In genomic region chr20:48706710-48707339, GRCh38 we compare ENCODE assay signal across 11 cellular contexts.
DNase-seq lines count a peak whose midpoint lies in the region; ATAC-seq and TF ChIP-seq lines count a peak whose summit lies in the region.
"Had no signal": no experiment of that assay in that cellular context is flagged by ENCODE, and none has a peak within 500 bp of the region (broad histone marks: within the 10 kb centered on the region; RNA-seq: fewer than 3 reads in every experiment).

No MANE protein-coding gene starts in this region.

- no peak overlapping the region for H3K27ac ChIP-seq in CD4-positive, alpha-beta T cell (ENCODE audit: low read depth, low read length)
- no peak overlapping the region for H3K27ac ChIP-seq in OCI-LY7 (ENCODE audit: low read depth, low read length, poor library complexity, severe bottlenecking)
- H3K27ac ChIP-seq in endodermal cell (ENCODE audit: low read depth, low read length): no peak overlapping the region
- H3K27ac ChIP-seq in parathyroid adenoma: peak overlapping the region; percentile 64

- H3K4me2 ChIP-seq in OCI-LY7 (ENCODE audit: low read length): no peak overlapping the region
- H3K4me2 ChIP-seq in parathyroid adenoma (ENCODE audit: low read length): no peak overlapping the region

- DNase-seq in CD4-positive, alpha-beta T cell: peak in 1 of 10 experiments; percentile 12
- no peak for DNase-seq in OCI-LY7 (ENCODE audit: low spot score)
- DNase-seq in endodermal cell: no peak
- no peak for DNase-seq in germinal center (ENCODE audit: low spot score)
- DNase-seq in NK-92 treated with Interleukin-12 subunit alpha and Interleukin-12 subunit beta, amount 100 ng/mL, for 24 hours (lab: John Stamatoyannopoulos, UW): no peak
- no peak for DNase-seq in Calu3
- DNase-seq: C1 segment of cervical spinal cord, NCI-H1105 treated with DMSO at 0.1 percent for 48 hours, NCI-H774 had no signal

- no peaks in the 10 kb centered on the region for H3K4me1 ChIP-seq in OCI-LY7 (ENCODE audit: insufficient read depth, low read length, poor library complexity, severe bottlenecking)
- H3K4me1 ChIP-seq in endodermal cell (ENCODE audit: control insufficient read depth, insufficient read depth, low read length): peaks cover 10% of the 10 kb centered on the region
- H3K4me1 ChIP-seq in parathyroid adenoma: peaks cover 27% of the 10 kb centered on the region

- H3K79me2 ChIP-seq in OCI-LY7 (ENCODE audit: insufficient read depth, low read depth, low read length) (no peaks in the 10 kb centered on the region), parathyroid adenoma (no peaks in the 10 kb centered on the region)

- WGBS in endodermal cell (ENCODE audit: insufficient coverage in 1 of 2, insufficient read length in 1 of 2), 2 experiments: 93 to 94% methylated on average over 5 to 11 of the region's 11 CpGs

- H3K9ac ChIP-seq in endodermal cell (ENCODE audit: extremely low read depth, low read length, poor library complexity, severe bottlenecking) (no peak overlapping the region), parathyroid adenoma (no peak overlapping the region)

- no peak overlapping the region for H3K4me3 Mint-ChIP-seq in CD4-positive, alpha-beta T cell
- H3K4me3 Mint-ChIP-seq in endodermal cell (no peak overlapping the region), Calu3 (ENCODE audit: low read depth, unreplicated experiment) (no peak overlapping the region)

- H2AFZ ChIP-seq in OCI-LY7 (ENCODE audit: low read length) (no peak overlapping the region), parathyroid adenoma (no peak overlapping the region)

- no peaks in the 10 kb centered on the region for H3K36me3 ChIP-seq in OCI-LY7 (ENCODE audit: insufficient read depth, low read length)
- peaks cover 36% of the 10 kb centered on the region for H3K36me3 ChIP-seq in endodermal cell (ENCODE audit: control insufficient read depth, insufficient read depth, low read length)
- H3K36me3 ChIP-seq in parathyroid adenoma (ENCODE audit: control insufficient read depth, insufficient read depth, low read length): no peaks in the 10 kb centered on the region

- TF ChIP-seq CTCF in CD4-positive, alpha-beta T cell (IDR thresholded peaks at IDR 0.05): no peak
- TF ChIP-seq CTCF in OCI-LY7 (conservative IDR thresholded peaks at IDR 0.05; ENCODE audit: low read length) (peak; percentile 30; the same call in 1 of the 2 replicates), endodermal cell (conservative IDR thresholded peaks at IDR 0.05) (peak; percentile 69), parathyroid adenoma (IDR thresholded peaks at IDR 0.05) (no peak), Calu3 (IDR thresholded peaks at IDR 0.05; ENCODE audit: unreplicated experiment) (no peak)

- H3K9me3 ChIP-seq in CD4-positive, alpha-beta T cell (ENCODE audit: control insufficient read depth, low read length): no peaks in the 10 kb centered on the region
- H3K9me3 ChIP-seq in OCI-LY7 (ENCODE audit: low read length) (no peaks in the 10 kb centered on the region), endodermal cell (ENCODE audit: control insufficient read depth, low read length) (no peaks in the 10 kb centered on the region), parathyroid adenoma (ENCODE audit: control insufficient read depth, low read length) (no peaks in the 10 kb centered on the region)

- H3K27me3 Mint-ChIP-seq in CD4-positive, alpha-beta T cell: no peaks in the 10 kb centered on the region
- H3K27me3 Mint-ChIP-seq in endodermal cell (ENCODE audit: insufficient read depth): no peaks in the 10 kb centered on the region
- H3K27me3 Mint-ChIP-seq in Calu3 (ENCODE audit: unreplicated experiment): peaks cover 66% of the 10 kb centered on the region

- intact Hi-C loops in CD4-positive, alpha-beta T cell (cut with DNase I, micrococcal nuclease): no loop called here
- intact Hi-C loops in OCI-LY7 (cut with micrococcal nuclease; ENCODE audit: unreplicated experiment): no loop called here
- intact Hi-C loops in Calu3 (cut with micrococcal nuclease; ENCODE audit: unreplicated experiment): no loop called here

- POLR2A ChIA-PET in CD4-positive, alpha-beta T cell (lab: Charles Lee): no interaction called here
- POLR2A ChIA-PET in OCI-LY7 (lab: Charles Lee): no interaction called here

- no peaks in the 10 kb centered on the region for H4K20me1 ChIP-seq in OCI-LY7 (ENCODE audit: insufficient read depth, low read length)

- CTCF ChIA-PET in CD4-positive, alpha-beta T cell (lab: Charles Lee): interaction anchor here (1.6 kb wide), 1 partner anchor 198 kb away, joined by 7 read pairs; no protein-coding TSS in a partner anchor
- CTCF ChIA-PET in OCI-LY7 (lab: Charles Lee; ENCODE audit: unreplicated experiment): interaction anchor here (0.6 kb wide), 1 partner anchor 1313 kb away, joined by 3 read pairs; no protein-coding TSS in a partner anchor
- CTCF ChIA-PET in Calu3 (lab: Charles Lee): no interaction called here

- peaks cover 41% of the 10 kb centered on the region for H3K36me3 Mint-ChIP-seq in CD4-positive, alpha-beta T cell (ENCODE audit: low read depth)
- H3K36me3 Mint-ChIP-seq in endodermal cell (ENCODE audit: low read depth) (peaks cover 30% of the 10 kb centered on the region), Calu3 (ENCODE audit: insufficient read depth, unreplicated experiment) (no peaks in the 10 kb centered on the region)

- H3K9me3 Mint-ChIP-seq in CD4-positive, alpha-beta T cell: no peaks in the 10 kb centered on the region
- H3K9me3 Mint-ChIP-seq in endodermal cell (no peaks in the 10 kb centered on the region), Calu3 (ENCODE audit: low read depth, unreplicated experiment) (no peaks in the 10 kb centered on the region)

- peak overlapping the region; percentile 24 for H3K27ac Mint-ChIP-seq in CD4-positive, alpha-beta T cell
- H3K27ac Mint-ChIP-seq in endodermal cell (no peak overlapping the region), Calu3 (ENCODE audit: unreplicated experiment) (no peak overlapping the region)

- H3K4me3 ChIP-seq in OCI-LY7 (ENCODE audit: low read depth, low read length, poor library complexity, severe bottlenecking): no peak overlapping the region
- H3K4me3 ChIP-seq in endodermal cell (ENCODE audit: low read length): no peak overlapping the region
- H3K4me3 ChIP-seq in parathyroid adenoma (ENCODE audit: low read depth, low read length): no peak overlapping the region

- BruUV-seq in OCI-LY7 (replicated peaks; lab: Mats Ljungman, UMichigan): no TSS peak
- no TSS peak for BruUV-seq in Calu3 (replicated peaks; lab: Mats Ljungman, UMichigan)

- peak; percentile 59 for ATAC-seq in CD4-positive, alpha-beta T cell (ENCODE audit: poor library complexity)
- ATAC-seq in GM21367 (IDR thresholded peaks at IDR 0.05; ENCODE audit: unreplicated experiment): no peak

- no peaks in the 10 kb centered on the region for H3K27me3 ChIP-seq in CD4-positive, alpha-beta T cell (ENCODE audit: control insufficient read depth, insufficient read depth, low read length)
- H3K27me3 ChIP-seq in endodermal cell (ENCODE audit: control insufficient read depth, insufficient read depth, low read length, poor library complexity, severe bottlenecking) (no peaks in the 10 kb centered on the region), parathyroid adenoma (ENCODE audit: control insufficient read depth, insufficient read depth, low read length) (no peaks in the 10 kb centered on the region)

- H3K9me2 ChIP-seq in OCI-LY7 (ENCODE audit: insufficient read depth, low read length): no peaks in the 10 kb centered on the region

- H3K4me1 Mint-ChIP-seq in CD4-positive, alpha-beta T cell (ENCODE audit: low read depth): peaks cover 16% of the 10 kb centered on the region
- H3K4me1 Mint-ChIP-seq in endodermal cell: peaks cover 19% of the 10 kb centered on the region
- no peaks in the 10 kb centered on the region for H3K4me1 Mint-ChIP-seq in Calu3 (ENCODE audit: low read depth, unreplicated experiment)

Comparison
In these comparisons a context has a peak if more than half of its experiments do, and no peak if none do; other contexts are left out.
1. CTCF ChIP-seq: peak in OCI-LY7 (single experiment) and endodermal cell (single experiment); none in CD4-positive, alpha-beta T cell (single experiment), parathyroid adenoma (single experiment) and Calu3 (single experiment).